1 cellular context compared by ENCODE assay signal in the genomic region with DNA sequence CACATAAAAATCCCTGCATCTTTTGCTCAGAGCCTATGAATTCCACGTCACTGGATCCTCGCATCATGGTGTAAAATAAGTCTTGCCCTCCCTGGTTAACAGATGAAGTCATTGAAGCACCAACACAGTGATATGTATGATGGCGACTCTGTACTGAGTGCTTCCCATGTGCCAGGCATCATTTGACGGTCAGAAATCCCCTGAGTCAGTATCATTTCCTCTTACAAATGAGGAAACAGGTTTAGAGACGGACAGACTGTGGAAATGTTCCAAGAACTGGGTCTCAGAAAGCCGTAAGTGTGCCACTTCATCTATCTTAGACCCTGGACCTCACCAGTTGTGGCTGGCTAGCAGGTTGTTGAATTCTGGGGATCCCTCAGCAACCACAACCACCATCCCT.
TF ChIP-seq lines count a peak whose summit lies in the region.

No MANE protein-coding gene starts in this region.

TF ChIP-seq in GM12878, 131 proteins besides CTCF, POLR2A, EP300 and RAD21 (continued from another document):
- TF ChIP-seq, protein P1, sequence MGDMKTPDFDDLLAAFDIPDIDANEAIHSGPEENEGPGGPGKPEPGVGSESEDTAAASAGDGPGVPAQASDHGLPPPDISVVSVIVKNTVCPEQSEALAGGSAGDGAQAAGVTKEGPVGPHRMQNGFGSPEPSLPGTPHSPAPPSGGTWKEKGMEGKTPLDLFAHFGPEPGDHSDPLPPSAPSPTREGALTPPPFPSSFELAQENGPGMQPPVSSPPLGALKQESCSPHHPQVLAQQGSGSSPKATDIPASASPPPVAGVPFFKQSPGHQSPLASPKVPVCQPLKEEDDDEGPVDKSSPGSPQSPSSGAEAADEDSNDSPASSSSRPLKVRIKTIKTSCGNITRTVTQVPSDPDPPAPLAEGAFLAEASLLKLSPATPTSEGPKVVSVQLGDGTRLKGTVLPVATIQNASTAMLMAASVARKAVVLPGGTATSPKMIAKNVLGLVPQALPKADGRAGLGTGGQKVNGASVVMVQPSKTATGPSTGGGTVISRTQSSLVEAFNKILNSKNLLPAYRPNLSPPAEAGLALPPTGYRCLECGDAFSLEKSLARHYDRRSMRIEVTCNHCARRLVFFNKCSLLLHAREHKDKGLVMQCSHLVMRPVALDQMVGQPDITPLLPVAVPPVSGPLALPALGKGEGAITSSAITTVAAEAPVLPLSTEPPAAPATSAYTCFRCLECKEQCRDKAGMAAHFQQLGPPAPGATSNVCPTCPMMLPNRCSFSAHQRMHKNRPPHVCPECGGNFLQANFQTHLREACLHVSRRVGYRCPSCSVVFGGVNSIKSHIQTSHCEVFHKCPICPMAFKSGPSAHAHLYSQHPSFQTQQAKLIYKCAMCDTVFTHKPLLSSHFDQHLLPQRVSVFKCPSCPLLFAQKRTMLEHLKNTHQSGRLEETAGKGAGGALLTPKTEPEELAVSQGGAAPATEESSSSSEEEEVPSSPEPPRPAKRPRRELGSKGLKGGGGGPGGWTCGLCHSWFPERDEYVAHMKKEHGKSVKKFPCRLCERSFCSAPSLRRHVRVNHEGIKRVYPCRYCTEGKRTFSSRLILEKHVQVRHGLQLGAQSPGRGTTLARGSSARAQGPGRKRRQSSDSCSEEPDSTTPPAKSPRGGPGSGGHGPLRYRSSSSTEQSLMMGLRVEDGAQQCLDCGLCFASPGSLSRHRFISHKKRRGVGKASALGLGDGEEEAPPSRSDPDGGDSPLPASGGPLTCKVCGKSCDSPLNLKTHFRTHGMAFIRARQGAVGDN (IDR thresholded peaks at IDR 0.05) = no peak
- 0 out of 2 replicates have a peak, but pooled peaks have one; percentile 16 for TF ChIP-seq YY1 (IDR thresholded peaks at IDR 0.05; ENCODE audit: low read depth, low read length)
- TF ChIP-seq, protein P2, sequence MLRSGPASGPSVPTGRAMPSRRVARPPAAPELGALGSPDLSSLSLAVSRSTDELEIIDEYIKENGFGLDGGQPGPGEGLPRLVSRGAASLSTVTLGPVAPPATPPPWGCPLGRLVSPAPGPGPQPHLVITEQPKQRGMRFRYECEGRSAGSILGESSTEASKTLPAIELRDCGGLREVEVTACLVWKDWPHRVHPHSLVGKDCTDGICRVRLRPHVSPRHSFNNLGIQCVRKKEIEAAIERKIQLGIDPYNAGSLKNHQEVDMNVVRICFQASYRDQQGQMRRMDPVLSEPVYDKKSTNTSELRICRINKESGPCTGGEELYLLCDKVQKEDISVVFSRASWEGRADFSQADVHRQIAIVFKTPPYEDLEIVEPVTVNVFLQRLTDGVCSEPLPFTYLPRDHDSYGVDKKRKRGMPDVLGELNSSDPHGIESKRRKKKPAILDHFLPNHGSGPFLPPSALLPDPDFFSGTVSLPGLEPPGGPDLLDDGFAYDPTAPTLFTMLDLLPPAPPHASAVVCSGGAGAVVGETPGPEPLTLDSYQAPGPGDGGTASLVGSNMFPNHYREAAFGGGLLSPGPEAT (IDR thresholded peaks at IDR 0.05; ENCODE audit: low read depth) = 0 out of 2 replicates have a peak, but pooled peaks have one; percentile 18
- TF ChIP-seq, protein P3, sequence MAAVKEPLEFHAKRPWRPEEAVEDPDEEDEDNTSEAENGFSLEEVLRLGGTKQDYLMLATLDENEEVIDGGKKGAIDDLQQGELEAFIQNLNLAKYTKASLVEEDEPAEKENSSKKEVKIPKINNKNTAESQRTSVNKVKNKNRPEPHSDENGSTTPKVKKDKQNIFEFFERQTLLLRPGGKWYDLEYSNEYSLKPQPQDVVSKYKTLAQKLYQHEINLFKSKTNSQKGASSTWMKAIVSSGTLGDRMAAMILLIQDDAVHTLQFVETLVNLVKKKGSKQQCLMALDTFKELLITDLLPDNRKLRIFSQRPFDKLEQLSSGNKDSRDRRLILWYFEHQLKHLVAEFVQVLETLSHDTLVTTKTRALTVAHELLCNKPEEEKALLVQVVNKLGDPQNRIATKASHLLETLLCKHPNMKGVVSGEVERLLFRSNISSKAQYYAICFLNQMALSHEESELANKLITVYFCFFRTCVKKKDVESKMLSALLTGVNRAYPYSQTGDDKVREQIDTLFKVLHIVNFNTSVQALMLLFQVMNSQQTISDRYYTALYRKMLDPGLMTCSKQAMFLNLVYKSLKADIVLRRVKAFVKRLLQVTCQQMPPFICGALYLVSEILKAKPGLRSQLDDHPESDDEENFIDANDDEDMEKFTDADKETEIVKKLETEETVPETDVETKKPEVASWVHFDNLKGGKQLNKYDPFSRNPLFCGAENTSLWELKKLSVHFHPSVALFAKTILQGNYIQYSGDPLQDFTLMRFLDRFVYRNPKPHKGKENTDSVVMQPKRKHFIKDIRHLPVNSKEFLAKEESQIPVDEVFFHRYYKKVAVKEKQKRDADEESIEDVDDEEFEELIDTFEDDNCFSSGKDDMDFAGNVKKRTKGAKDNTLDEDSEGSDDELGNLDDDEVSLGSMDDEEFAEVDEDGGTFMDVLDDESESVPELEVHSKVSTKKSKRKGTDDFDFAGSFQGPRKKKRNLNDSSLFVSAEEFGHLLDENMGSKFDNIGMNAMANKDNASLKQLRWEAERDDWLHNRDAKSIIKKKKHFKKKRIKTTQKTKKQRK (IDR thresholded peaks at IDR 0.05; ENCODE audit: low read depth, low read length) = no peak
